Comparison of ENCODE assay signal across 1 cellular context in genomic region chr13:98970293-98970692, GRCh38.
TF ChIP-seq lines count a peak whose summit lies in the region.

No MANE protein-coding gene starts in this region.

TF ChIP-seq in SK-N-SH, 30 proteins besides CTCF, POLR2A, EP300 and RAD21 (continued from another document):
- TF ChIP-seq REST (IDR thresholded peaks at IDR 0.05; ENCODE audit: low read depth, low read length): no peak
TF ChIP-seq in SK-N-SH: peak in this region for 0.
